ENCODE assay signal across 18 cellular contexts in the genomic region with DNA sequence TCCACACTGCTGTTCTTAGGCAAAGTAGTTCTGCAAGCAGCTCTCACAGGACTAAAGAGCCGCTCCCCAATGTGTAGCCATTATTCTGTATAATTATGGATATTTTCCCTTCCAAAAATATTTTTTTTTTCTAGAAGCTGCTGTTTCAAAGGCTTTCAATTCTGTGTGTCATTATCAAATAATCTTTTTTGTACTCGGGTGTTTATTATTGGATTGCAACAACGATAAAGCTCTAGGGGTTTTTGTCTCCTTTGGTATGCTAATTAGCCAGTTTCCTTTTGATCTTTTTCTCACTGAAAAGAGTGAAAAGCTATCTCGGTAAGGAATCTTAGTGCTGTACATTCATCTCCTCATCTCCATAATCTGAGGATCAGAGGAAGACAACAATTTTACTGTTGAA.
DNase-seq lines count a peak whose midpoint lies in the region; ATAC-seq and TF ChIP-seq lines count a peak whose summit lies in the region.
"Had no signal": no experiment of that assay in that cellular context is flagged by ENCODE, and none has a peak within 500 bp of the region (broad histone marks: within the 10 kb centered on the region; RNA-seq: fewer than 3 reads in every experiment).

No MANE protein-coding gene starts in this region.

- POLR2A ChIA-PET in A673 (lab: Charles Lee; ENCODE audit: low non-redundant PET) = no interaction called here

- peaks cover 6% of the 10 kb centered on the region for H3K4me1 ChIP-seq in A673 (ENCODE audit: insufficient read depth, low read length, poor library complexity, severe bottlenecking)
- peaks cover 17% of the 10 kb centered on the region for H3K4me1 ChIP-seq in HAP-1
- peaks cover 15% of the 10 kb centered on the region for H3K4me1 ChIP-seq in neuron (ENCODE audit: insufficient read depth, low read length)
- no peaks in the 10 kb centered on the region for H3K4me1 ChIP-seq in hepatocyte (ENCODE audit: insufficient read depth)
- H3K4me1 ChIP-seq: BLaER1 treated with 17β-estradiol and CSF1 and Interleukin-3, amounts not matched to agents 10 nM and 100 nM had no signal

- H3K4me2 ChIP-seq in hepatocyte = no peak overlapping the region
- H3K4me2 ChIP-seq: BLaER1 treated with 17β-estradiol and CSF1 and Interleukin-3, amounts not matched to agents 10 nM and 100 nM had no signal

- no peaks in the 10 kb centered on the region for H3K36me3 Mint-ChIP-seq in brain
- no peaks in the 10 kb centered on the region for H3K36me3 Mint-ChIP-seq in activated naive CD8-positive, alpha-beta T cell treated with anti-CD3 and anti-CD28 coated beads, Interleukin-2, amount 50 U/mL, for 24 hours (ENCODE audit: low read depth)
- H3K36me3 Mint-ChIP-seq: CD8-positive, alpha-beta T cell had no signal

- H2AFZ ChIP-seq in neuron (ENCODE audit: low read depth, low read length) = no peak overlapping the region
- H2AFZ ChIP-seq in hepatocyte = no peak overlapping the region

- CTCF ChIA-PET in A673 (lab: Charles Lee) = no interaction called here

- H3K36me3 ChIP-seq in A673 (ENCODE audit: insufficient read depth, low read length, poor library complexity, severe bottlenecking) = no peaks in the 10 kb centered on the region
- H3K36me3 ChIP-seq in HAP-1 (replicated peaks) = no peaks in the 10 kb centered on the region
- no peaks in the 10 kb centered on the region for H3K36me3 ChIP-seq in neuron (ENCODE audit: insufficient read depth, low read length)
- no peaks in the 10 kb centered on the region for H3K36me3 ChIP-seq in hepatocyte (replicated peaks; ENCODE audit: insufficient read depth, low read depth)
- H3K36me3 ChIP-seq: BLaER1 treated with 17β-estradiol and CSF1 and Interleukin-3, amounts not matched to agents 10 nM and 100 nM had no signal

- H3K27me3 Mint-ChIP-seq in brain = peaks cover 13% of the 10 kb centered on the region
- no peaks in the 10 kb centered on the region for H3K27me3 Mint-ChIP-seq in activated naive CD8-positive, alpha-beta T cell treated with anti-CD3 and anti-CD28 coated beads, Interleukin-2, amount 50 U/mL, for 24 hours
- H3K27me3 Mint-ChIP-seq: B cell had no signal

- no peaks in the 10 kb centered on the region for H3K9me2 ChIP-seq in hepatocyte (replicated peaks; ENCODE audit: insufficient read depth)

- no peaks in the 10 kb centered on the region for H3K27me3 ChIP-seq in A673 (replicated peaks; ENCODE audit: insufficient read depth, low read depth, low read length, poor library complexity)
- peaks cover 50% of the 10 kb centered on the region for H3K27me3 ChIP-seq in HAP-1 (ENCODE audit: low read depth)
- no peaks in the 10 kb centered on the region for H3K27me3 ChIP-seq in neuron (ENCODE audit: insufficient read depth, low read length)
- H3K27me3 ChIP-seq in hepatocyte = no peaks in the 10 kb centered on the region
- H3K27me3 ChIP-seq: BLaER1 treated with 17β-estradiol and CSF1 and Interleukin-3, amounts not matched to agents 10 nM and 100 nM had no signal

- H3K27ac ChIP-seq in A673 (ENCODE audit: low read depth, low read length, poor library complexity, severe bottlenecking) (no peak overlapping the region), hepatocyte (no peak overlapping the region)
- H3K27ac ChIP-seq: BLaER1 treated with 17β-estradiol and CSF1 and Interleukin-3, amounts not matched to agents 10 nM and 100 nM had no signal

- in situ Hi-C loops in HAP-1 (cut with MboI; ENCODE audit: low sequenced_read_pairs) = loop anchor here (25.0 kb wide), 1 partner anchor 303 kb away; no protein-coding TSS in a partner anchor

- no peaks in the 10 kb centered on the region for H3K9me3 ChIP-seq in A673 (ENCODE audit: low read depth, low read length, poor library complexity, severe bottlenecking)
- H3K9me3 ChIP-seq in HAP-1 = peaks cover 4% of the 10 kb centered on the region
- H3K9me3 ChIP-seq in neuron (ENCODE audit: low read length) = no peaks in the 10 kb centered on the region
- H3K9me3 ChIP-seq in hepatocyte (ENCODE audit: low read depth) = no peaks in the 10 kb centered on the region

- peaks cover 0 to 3% (median 0%) of the 10 kb centered on the region in 5 experiments for H3K9me3 Mint-ChIP-seq in brain
- no peaks in the 10 kb centered on the region for H3K9me3 Mint-ChIP-seq in activated naive CD8-positive, alpha-beta T cell treated with anti-CD3 and anti-CD28 coated beads, Interleukin-2, amount 50 U/mL, for 24 hours
- H3K9me3 Mint-ChIP-seq: CD8-positive, alpha-beta T cell had no signal

- H3K4me3 ChIP-seq in A673 (ENCODE audit: low read depth, low read length, poor library complexity, severe bottlenecking) (no peak overlapping the region), HAP-1 (no peak overlapping the region), neuron (ENCODE audit: low read length) (peak overlapping the region; percentile 5), hepatocyte (no peak overlapping the region)
- H3K4me3 ChIP-seq: BLaER1 treated with 17β-estradiol and CSF1 and Interleukin-3, amounts not matched to agents 10 nM and 100 nM; K562 had no signal

- peaks cover 43% of the 10 kb centered on the region for H3K4me1 Mint-ChIP-seq in brain
- H3K4me1 Mint-ChIP-seq in activated naive CD8-positive, alpha-beta T cell treated with anti-CD3 and anti-CD28 coated beads, Interleukin-2, amount 50 U/mL, for 24 hours = no peaks in the 10 kb centered on the region
- H3K4me1 Mint-ChIP-seq: B cell had no signal

- no peaks in the 10 kb centered on the region for H3K79me2 ChIP-seq in hepatocyte

- DNase-seq in A673 (ENCODE audit: low spot score) (peak; percentile 67), HAP-1 (ENCODE audit: low spot score in 2 of 2) (peak; percentile 51 to 97), hepatocyte (ENCODE audit: low spot score) (no peak), activated T-cell treated with anti-CD3 and anti-CD28 coated beads for 4 hours (no peak)
- no peak for DNase-seq in activated naive CD8-positive, alpha-beta T cell treated with anti-CD3 and anti-CD28 coated beads, Interleukin-2, amount 50 U/mL, for 24 hours
- DNase-seq: 8988T; Calu3; CD8-positive, alpha-beta T cell; DMS79 treated with DMSO at 0.1 percent for 48 hours; GOT3; H7; IMR-90 had no signal

- peak overlapping the region; percentile 14 to 68 (median 51) for H3K4me3 Mint-ChIP-seq in brain
- no peak overlapping the region for H3K4me3 Mint-ChIP-seq in activated naive CD8-positive, alpha-beta T cell treated with anti-CD3 and anti-CD28 coated beads, Interleukin-2, amount 50 U/mL, for 24 hours
- H3K4me3 Mint-ChIP-seq: B cell; CD8-positive, alpha-beta T cell had no signal

- peak overlapping the region in 4 of 5 experiments; percentile 37 to 87 (median 58) for H3K27ac Mint-ChIP-seq in brain
- no peak overlapping the region for H3K27ac Mint-ChIP-seq in activated naive CD8-positive, alpha-beta T cell treated with anti-CD3 and anti-CD28 coated beads, Interleukin-2, amount 50 U/mL, for 24 hours
- H3K27ac Mint-ChIP-seq: B cell; CD8-positive, alpha-beta T cell had no signal

- intact Hi-C loops in A673 (cut with micrococcal nuclease; ENCODE audit: unreplicated experiment) = no loop called here

- ATAC-seq in activated naive CD8-positive, alpha-beta T cell treated with anti-CD3 and anti-CD28 coated beads, Interleukin-2, amount 50 U/mL, for 24 hours = no peak
- ATAC-seq in GM19397 (IDR thresholded peaks at IDR 0.05; ENCODE audit: unreplicated experiment) = no peak
- ATAC-seq: CD8-positive, alpha-beta T cell; K562 had no signal

- no TSS peak for BruUV-seq in A673 (replicated peaks; lab: Mats Ljungman, UMichigan)

- 30% methylated on average over 4 of the region's 4 CpGs for WGBS in hepatocyte (ENCODE audit: low lambda C conversion rate, missing lambda C conversion rate)

- TF ChIP-seq CTCF in A673 (conservative IDR thresholded peaks at IDR 0.05; ENCODE audit: low read depth, low read length) (no peak), brain (conservative IDR thresholded peaks at IDR 0.05) (no peak), hepatocyte (IDR thresholded peaks at IDR 0.05; ENCODE audit: poor library complexity) (no peak)

- H4K20me1 ChIP-seq in hepatocyte (ENCODE audit: insufficient read depth, poor library complexity, severe bottlenecking) = no peaks in the 10 kb centered on the region
- H4K20me1 ChIP-seq: BLaER1 treated with 17β-estradiol and CSF1 and Interleukin-3, amounts not matched to agents 10 nM and 100 nM had no signal

Comparison
In these comparisons a context has a peak if more than half of its experiments do, and no peak if none do; other contexts are left out.
1. DNase-seq: peak in A673 (single experiment) and HAP-1 (2 of 2); none in hepatocyte (single experiment), activated naive CD8-positive, alpha-beta T cell treated with anti-CD3 and anti-CD28 coated beads, Interleukin-2, amount 50 U/mL, for 24 hours (single experiment) and activated T-cell treated with anti-CD3 and anti-CD28 coated beads for 4 hours (single experiment).